In genomic region chr5:134268019-134268601, GRCh38 we compare ENCODE assay signal across 2 cellular contexts.
TF ChIP-seq lines count a peak whose summit lies in the region.

No MANE protein-coding gene starts in this region.

TF ChIP-seq in HepG2, 621 proteins besides CTCF, POLR2A, EP300 and RAD21:
- no peak for TF ChIP-seq ZFP62 (CRISPR knock-in tag; IDR thresholded peaks at IDR 0.05)
- 0 out of 2 replicates have a peak, but pooled peaks have one; percentile 11 for TF ChIP-seq ZNF770 (CRISPR knock-in tag; IDR thresholded peaks at IDR 0.05)
TF ChIP-seq in HepG2: peak in this region for 1.

TF ChIP-seq in HEK293, 187 proteins besides CTCF, POLR2A, EP300 and RAD21:
- 0 out of 2 replicates have a peak, but pooled peaks have one; percentile 41 for TF ChIP-seq ZNF335 (tag by site-specific recombination; conservative IDR thresholded peaks at IDR 0.05)
- no peak for TF ChIP-seq ZNF221 (tag by site-specific recombination; IDR thresholded peaks at IDR 0.05; ENCODE audit: borderline replicate concordance)
- TF ChIP-seq ZNF366 (tag by site-specific recombination; conservative IDR thresholded peaks at IDR 0.05) = no peak
- TF ChIP-seq SP7 (tag by site-specific recombination; IDR thresholded peaks at IDR 0.05) = 0 out of 2 replicates have a peak, but pooled peaks have one; percentile 1
